Comparison of ENCODE assay signal across 1 cellular context in genomic region chr11:70464509-70465361, GRCh38.
TF ChIP-seq lines count a peak whose summit lies in the region.

No MANE protein-coding gene starts in this region.

TF ChIP-seq in GM12878, 131 proteins besides CTCF, POLR2A, EP300 and RAD21 (continued from another document):
- TF ChIP-seq, protein P1, sequence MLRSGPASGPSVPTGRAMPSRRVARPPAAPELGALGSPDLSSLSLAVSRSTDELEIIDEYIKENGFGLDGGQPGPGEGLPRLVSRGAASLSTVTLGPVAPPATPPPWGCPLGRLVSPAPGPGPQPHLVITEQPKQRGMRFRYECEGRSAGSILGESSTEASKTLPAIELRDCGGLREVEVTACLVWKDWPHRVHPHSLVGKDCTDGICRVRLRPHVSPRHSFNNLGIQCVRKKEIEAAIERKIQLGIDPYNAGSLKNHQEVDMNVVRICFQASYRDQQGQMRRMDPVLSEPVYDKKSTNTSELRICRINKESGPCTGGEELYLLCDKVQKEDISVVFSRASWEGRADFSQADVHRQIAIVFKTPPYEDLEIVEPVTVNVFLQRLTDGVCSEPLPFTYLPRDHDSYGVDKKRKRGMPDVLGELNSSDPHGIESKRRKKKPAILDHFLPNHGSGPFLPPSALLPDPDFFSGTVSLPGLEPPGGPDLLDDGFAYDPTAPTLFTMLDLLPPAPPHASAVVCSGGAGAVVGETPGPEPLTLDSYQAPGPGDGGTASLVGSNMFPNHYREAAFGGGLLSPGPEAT (IDR thresholded peaks at IDR 0.05; ENCODE audit: low read depth) = no peak
- TF ChIP-seq NFIC (IDR thresholded peaks at IDR 0.05; ENCODE audit: low read depth, low read length) (no peak), RBBP5 (conservative IDR thresholded peaks at IDR 0.05) (no peak), BRCA1 (IDR thresholded peaks at IDR 0.05; ENCODE audit: low read depth, low read length) (no peak), NBN (IDR thresholded peaks at IDR 0.05) (no peak), ZNF217 (IDR thresholded peaks at IDR 0.05) (no peak), IKZF1 (conservative IDR thresholded peaks at IDR 0.05) (no peak), EED (IDR thresholded peaks at IDR 0.05; ENCODE audit: low read depth) (no peak), HDGF (IDR thresholded peaks at IDR 0.05) (no peak), EZH2 (IDR thresholded peaks at IDR 0.05; ENCODE audit: borderline replicate concordance, control insufficient read depth, low read depth, low read length) (no peak), ZNF274 (IDR thresholded peaks at IDR 0.05; ENCODE audit: insufficient read depth, insufficient read length) (no peak), HDAC2 (IDR thresholded peaks at IDR 0.05) (no peak), NR2F1 (conservative IDR thresholded peaks at IDR 0.05) (no peak), TCF3 (IDR thresholded peaks at IDR 0.05; ENCODE audit: borderline replicate concordance, insufficient read depth, low read depth, low read length) (0 out of 2 replicates have a peak, but pooled peaks have one; percentile 20), CREM (IDR thresholded peaks at IDR 0.05; ENCODE audit: low read depth) (no peak)
- TF ChIP-seq, protein P2, sequence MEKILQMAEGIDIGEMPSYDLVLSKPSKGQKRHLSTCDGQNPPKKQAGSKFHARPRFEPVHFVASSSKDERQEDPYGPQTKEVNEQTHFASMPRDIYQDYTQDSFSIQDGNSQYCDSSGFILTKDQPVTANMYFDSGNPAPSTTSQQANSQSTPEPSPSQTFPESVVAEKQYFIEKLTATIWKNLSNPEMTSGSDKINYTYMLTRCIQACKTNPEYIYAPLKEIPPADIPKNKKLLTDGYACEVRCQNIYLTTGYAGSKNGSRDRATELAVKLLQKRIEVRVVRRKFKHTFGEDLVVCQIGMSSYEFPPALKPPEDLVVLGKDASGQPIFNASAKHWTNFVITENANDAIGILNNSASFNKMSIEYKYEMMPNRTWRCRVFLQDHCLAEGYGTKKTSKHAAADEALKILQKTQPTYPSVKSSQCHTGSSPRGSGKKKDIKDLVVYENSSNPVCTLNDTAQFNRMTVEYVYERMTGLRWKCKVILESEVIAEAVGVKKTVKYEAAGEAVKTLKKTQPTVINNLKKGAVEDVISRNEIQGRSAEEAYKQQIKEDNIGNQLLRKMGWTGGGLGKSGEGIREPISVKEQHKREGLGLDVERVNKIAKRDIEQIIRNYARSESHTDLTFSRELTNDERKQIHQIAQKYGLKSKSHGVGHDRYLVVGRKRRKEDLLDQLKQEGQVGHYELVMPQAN (conservative IDR thresholded peaks at IDR 0.05) = no peak
- TF ChIP-seq, protein P3, sequence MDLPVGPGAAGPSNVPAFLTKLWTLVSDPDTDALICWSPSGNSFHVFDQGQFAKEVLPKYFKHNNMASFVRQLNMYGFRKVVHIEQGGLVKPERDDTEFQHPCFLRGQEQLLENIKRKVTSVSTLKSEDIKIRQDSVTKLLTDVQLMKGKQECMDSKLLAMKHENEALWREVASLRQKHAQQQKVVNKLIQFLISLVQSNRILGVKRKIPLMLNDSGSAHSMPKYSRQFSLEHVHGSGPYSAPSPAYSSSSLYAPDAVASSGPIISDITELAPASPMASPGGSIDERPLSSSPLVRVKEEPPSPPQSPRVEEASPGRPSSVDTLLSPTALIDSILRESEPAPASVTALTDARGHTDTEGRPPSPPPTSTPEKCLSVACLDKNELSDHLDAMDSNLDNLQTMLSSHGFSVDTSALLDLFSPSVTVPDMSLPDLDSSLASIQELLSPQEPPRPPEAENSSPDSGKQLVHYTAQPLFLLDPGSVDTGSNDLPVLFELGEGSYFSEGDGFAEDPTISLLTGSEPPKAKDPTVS (IDR thresholded peaks at IDR 0.05; ENCODE audit: low read depth, low read length) = no peak
